ENCODE assay signal across 11 cellular contexts in the genomic region with DNA sequence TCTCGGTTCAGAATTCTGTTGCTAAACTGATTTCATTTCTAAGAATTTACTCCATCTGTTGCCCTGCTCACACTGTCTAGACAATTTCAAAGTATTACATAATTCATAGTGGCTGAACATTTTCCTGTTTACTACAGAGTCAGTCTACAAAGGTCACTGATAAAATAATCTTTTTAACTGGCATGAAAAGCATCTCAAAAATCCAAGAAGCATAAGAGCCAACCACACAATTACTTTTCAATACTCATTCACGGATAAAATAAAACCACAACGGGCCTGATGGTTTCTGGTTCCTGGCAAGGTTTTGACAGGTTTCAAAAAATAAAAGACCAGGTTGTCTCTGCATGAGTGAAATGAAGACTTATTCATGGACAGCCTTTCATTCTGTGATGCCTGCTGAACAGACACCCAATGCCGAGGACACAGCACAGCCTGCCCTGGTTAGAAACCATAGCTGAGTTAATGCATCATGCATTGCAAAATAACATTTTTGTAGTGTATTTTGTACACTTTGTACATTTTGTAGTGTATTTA.
DNase-seq lines count a peak whose midpoint lies in the region; ATAC-seq and TF ChIP-seq lines count a peak whose summit lies in the region.
"Had no signal": no experiment of that assay in that cellular context is flagged by ENCODE, and none has a peak within 500 bp of the region (broad histone marks: within the 10 kb centered on the region; RNA-seq: fewer than 3 reads in every experiment).

No MANE protein-coding gene starts in this region.

- H3K27me3 ChIP-seq in hepatocyte (no peaks in the 10 kb centered on the region), upper lobe of right lung (no peaks in the 10 kb centered on the region)

- peaks cover 20% of the 10 kb centered on the region for H3K27me3 Mint-ChIP-seq in activated T-cell treated with anti-CD3 and anti-CD28 coated beads, Interleukin-2, amount 50 U/mL, for 72 hours (ENCODE audit: low read depth)

- H3K4me3 ChIP-seq in hepatocyte: no peak overlapping the region
- no peak overlapping the region for H3K4me3 ChIP-seq in upper lobe of right lung
- H3K4me3 ChIP-seq: GM12878 had no signal

- no peak overlapping the region for H3K27ac Mint-ChIP-seq in activated T-cell treated with anti-CD3 and anti-CD28 coated beads, Interleukin-2, amount 50 U/mL, for 72 hours

- no peaks in the 10 kb centered on the region for H3K9me2 ChIP-seq in hepatocyte (replicated peaks; ENCODE audit: insufficient read depth)

- peak overlapping the region; percentile 80 for H3K27ac ChIP-seq in hepatocyte
- peak overlapping the region; percentile 74 for H3K27ac ChIP-seq in upper lobe of right lung

- H3K4me3 Mint-ChIP-seq in activated T-cell treated with anti-CD3 and anti-CD28 coated beads, Interleukin-2, amount 50 U/mL, for 72 hours: no peak overlapping the region

- TF ChIP-seq CTCF in hepatocyte (IDR thresholded peaks at IDR 0.05; ENCODE audit: poor library complexity): no peak
- no peak for TF ChIP-seq CTCF in upper lobe of right lung (IDR thresholded peaks at IDR 0.05)

- H4K20me1 ChIP-seq in hepatocyte (ENCODE audit: insufficient read depth, poor library complexity, severe bottlenecking): no peaks in the 10 kb centered on the region

- peak; percentile 43 to 56 for ATAC-seq in activated T-cell treated with anti-CD3 and anti-CD28 coated beads, Interleukin-2, amount 50 U/mL, for 72 hours (replicated peaks in 1 of 2)
- ATAC-seq in upper lobe of right lung: peak; percentile 54
- ATAC-seq in GM19035 (IDR thresholded peaks at IDR 0.05; ENCODE audit: unreplicated experiment): no peak
- ATAC-seq: GM12878 had no signal

- no peaks in the 10 kb centered on the region for H3K36me3 ChIP-seq in hepatocyte (replicated peaks; ENCODE audit: insufficient read depth, low read depth)
- H3K36me3 ChIP-seq in upper lobe of right lung: no peaks in the 10 kb centered on the region

- H3K79me2 ChIP-seq in hepatocyte: no peaks in the 10 kb centered on the region

- no peaks in the 10 kb centered on the region for H3K9me3 ChIP-seq in hepatocyte (ENCODE audit: low read depth)
- H3K9me3 ChIP-seq in upper lobe of right lung: no peaks in the 10 kb centered on the region

- WGBS in hepatocyte (ENCODE audit: low lambda C conversion rate, missing lambda C conversion rate): 68% methylated on average over 4 of the region's 4 CpGs

- no peak for DNase-seq in activated T-cell treated with anti-CD3 and anti-CD28 coated beads, Interleukin-2, amount 50 U/mL, for 72 hours
- DNase-seq in activated T-cell treated with anti-CD3 and anti-CD28 coated beads for 4 hours: no peak
- DNase-seq in astrocyte of the hippocampus (ENCODE audit: low read depth, low spot score): peak; percentile 79
- DNase-seq in hepatocyte (ENCODE audit: low spot score): peak; percentile 30
- no peak for DNase-seq in upper lobe of right lung
- DNase-seq in NCI-H2029 (lab: John Stamatoyannopoulos, UW): no peak
- DNase-seq in hippocampal formation (lab: John Stamatoyannopoulos, UW): no peak
- DNase-seq: effector memory CD4-positive, alpha-beta T cell; NCI-H187 had no signal

- H3K36me3 Mint-ChIP-seq in activated T-cell treated with anti-CD3 and anti-CD28 coated beads, Interleukin-2, amount 50 U/mL, for 72 hours (ENCODE audit: insufficient read depth in 2 of 2): no peaks in the 10 kb centered on the region

- no peaks in the 10 kb centered on the region for H3K4me1 Mint-ChIP-seq in activated T-cell treated with anti-CD3 and anti-CD28 coated beads, Interleukin-2, amount 50 U/mL, for 72 hours (ENCODE audit: low read depth)

- H2AFZ ChIP-seq in hepatocyte: no peak overlapping the region

- H3K4me1 ChIP-seq in hepatocyte (ENCODE audit: insufficient read depth): peaks cover 8% of the 10 kb centered on the region
- H3K4me1 ChIP-seq in upper lobe of right lung: peaks cover 14% of the 10 kb centered on the region

- intact Hi-C loops in upper lobe of right lung (cut with DNase I): no loop called here

- no peak overlapping the region for H3K4me2 ChIP-seq in hepatocyte

- no peaks in the 10 kb centered on the region for H3K9me3 Mint-ChIP-seq in activated T-cell treated with anti-CD3 and anti-CD28 coated beads, Interleukin-2, amount 50 U/mL, for 72 hours

Comparison
In these comparisons a context has a peak if more than half of its experiments do, and no peak if none do; other contexts are left out.
1. DNase-seq: peak in astrocyte of the hippocampus (single experiment) and hepatocyte (single experiment); none in activated T-cell treated with anti-CD3 and anti-CD28 coated beads, Interleukin-2, amount 50 U/mL, for 72 hours (0 of 2), activated T-cell treated with anti-CD3 and anti-CD28 coated beads for 4 hours (single experiment), upper lobe of right lung (single experiment), NCI-H2029 (single experiment) and hippocampal formation (0 of 2).